Comparison of ENCODE assay signal across 3 cellular contexts in the genomic region with DNA sequence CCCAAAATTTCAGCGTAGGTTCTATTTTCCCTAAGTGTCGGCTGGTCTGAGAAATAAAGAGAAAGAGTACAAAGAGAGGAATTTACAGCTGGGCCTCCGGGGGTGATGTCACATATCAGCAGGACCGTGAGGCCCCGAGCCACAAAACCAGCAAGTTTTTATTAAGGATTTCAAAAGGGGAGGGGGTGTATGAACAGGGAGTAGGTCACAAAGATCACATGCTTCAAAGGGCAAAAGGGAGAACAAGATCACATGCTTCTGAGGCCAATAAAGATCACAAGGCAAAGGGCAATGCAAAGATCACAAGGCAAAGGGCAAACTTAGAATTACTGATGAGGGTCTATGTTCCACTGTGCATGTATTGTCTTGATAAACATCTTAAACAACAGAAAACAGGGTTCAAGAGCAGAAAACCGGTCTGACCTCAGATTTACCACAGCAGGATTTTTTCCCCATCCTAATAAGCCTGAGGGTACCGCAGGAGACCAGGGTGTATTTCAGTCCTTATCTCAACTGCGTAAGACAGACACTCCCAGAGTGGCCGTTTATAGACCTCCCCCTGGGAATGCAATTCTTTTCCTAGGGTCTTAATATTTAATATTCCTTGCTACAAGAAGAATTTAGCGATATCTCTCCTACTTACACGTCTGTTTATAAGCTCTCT. TPM values are rescaled to one million over a fixed set of nuclear protein-coding genes. Genes with fewer than 3 reads are reported as not detected.
"Had no signal": no experiment of that assay in that cellular context is flagged by ENCODE, and none has a peak within 500 bp of the region (broad histone marks: within the 10 kb centered on the region; RNA-seq: fewer than 3 reads in every experiment).

A gene (minus strand): TSS at position 134 of the 664 bp plus-strand sequence. CDS start 13,602 bp downstream, outside the sequence.

RNA-seq across cellular contexts. Expression of the gene that starts here (rescaled TPM):
- total RNA-seq: activated CD4-positive, alpha-beta T cell treated with anti-CD3 and anti-CD28 coated beads, Interleukin-2, amount 10 ng/mL, durations not matched to agents 24 days and 14 days; activated CD8-positive, alpha-beta T cell treated with anti-CD3 and anti-CD28 coated beads for 36 hours; SJSA1 had no signal
